8 cellular contexts compared by ENCODE assay signal in genomic region chr5:150625831-150626746, GRCh38. TPM values are rescaled to one million over a fixed set of nuclear protein-coding genes. Genes with fewer than 3 reads are reported as not detected.
DNase-seq lines count a peak whose midpoint lies in the region; ATAC-seq, FAIRE-seq and TF ChIP-seq lines count a peak whose summit lies in the region.

No MANE protein-coding gene starts in this region.

- H3K27me3 Mint-ChIP-seq in IgD-negative memory B cell, result no peaks in the 10 kb centered on the region
- H3K27me3 Mint-ChIP-seq in activated naive CD4-positive, alpha-beta T cell treated with anti-CD3 and anti-CD28 coated beads for 36 hours (ENCODE audit: low read depth), result peaks cover 4% of the 10 kb centered on the region

- peak overlapping the region; percentile 86 to 97 (median 94) for H3K4me3 Mint-ChIP-seq in IgD-negative memory B cell
- no peak overlapping the region for H3K4me3 Mint-ChIP-seq in activated naive CD4-positive, alpha-beta T cell treated with anti-CD3 and anti-CD28 coated beads for 36 hours

- TF ChIP-seq POLR2A in vagina (IDR thresholded peaks at IDR 0.05), result no peak

- no peaks in the 10 kb centered on the region for H3K27me3 ChIP-seq in BJ (ENCODE audit: control insufficient read depth, insufficient read depth, low read length)
- no peaks in the 10 kb centered on the region for H3K27me3 ChIP-seq in keratinocyte (ENCODE audit: control insufficient read depth, extremely low read depth, insufficient read depth, low read length)
- H3K27me3 ChIP-seq in vagina, result no peaks in the 10 kb centered on the region

- no peaks in the 10 kb centered on the region for H3K79me2 ChIP-seq in keratinocyte (ENCODE audit: control insufficient read depth, insufficient read depth, low read length)

- dilution Hi-C loops in keratinocyte (cut with MboI; ENCODE audit: extremely low pct_ligation_motif_present, low sequenced_read_pairs), result no loop called here

- no peak overlapping the region for H3K9ac ChIP-seq in keratinocyte (ENCODE audit: control insufficient read depth, extremely low read depth, insufficient read depth, low read length)

- peak overlapping the region; percentile 87 for H3K4me2 ChIP-seq in keratinocyte (ENCODE audit: control insufficient read depth, extremely low read depth, insufficient read depth, low read depth, low read length)

- TF ChIP-seq CTCF in BJ (IDR thresholded peaks at IDR 0.05; ENCODE audit: insufficient read depth, low read depth, low read length), result no peak
- TF ChIP-seq CTCF in keratinocyte (optimal IDR thresholded peaks at IDR 0.05 in 1 of 3, IDR thresholded peaks at IDR 0.05 in 1 of 3, conservative IDR thresholded peaks at IDR 0.05 in 1 of 3; ENCODE audit: extremely low read depth in 1 of 3, insufficient read depth in 2 of 3, low read length in 3 of 3), result no peak
- TF ChIP-seq CTCF in vagina (IDR thresholded peaks at IDR 0.05), result no peak

- CTCF ChIA-PET in BJ (lab: Yijun Ruan, JAX), result interaction anchor here (0.8 to 2.2 kb wide), 7 partner anchors 13 to 176 kb away, joined by 3 to 6 read pairs (median 3); partner anchors contain the start of genes MYOZ3 and SYNPO
- CTCF ChIA-PET in activated naive CD4-positive, alpha-beta T cell treated with anti-CD3 and anti-CD28 coated beads for 36 hours (lab: Charles Lee), result interaction anchor here (0.9 kb wide), 1 partner anchor 66 kb away, joined by 3 read pairs; no protein-coding TSS in a partner anchor

- POLR2A ChIA-PET in BJ (lab: Charles Lee), result no interaction called here

- H3K4me3 ChIP-seq in BJ (ENCODE audit: low read depth, low read length) (peak overlapping the region; percentile 74), keratinocyte (ENCODE audit: control insufficient read depth in 2 of 3, extremely low read depth in 1 of 3, insufficient read depth in 2 of 3, low read depth in 1 of 3, low read length in 3 of 3) (peak overlapping the region in 1 of 3 experiments; percentile 66), vagina (peak overlapping the region; percentile 66 to 82)

- FAIRE-seq in keratinocyte (lab: Jason Lieb, UNC), result no peak

- H3K9me3 Mint-ChIP-seq in IgD-negative memory B cell, result no peaks in the 10 kb centered on the region
- H3K9me3 Mint-ChIP-seq in activated naive CD4-positive, alpha-beta T cell treated with anti-CD3 and anti-CD28 coated beads for 36 hours, result no peaks in the 10 kb centered on the region

- H3K9me1 ChIP-seq in keratinocyte (ENCODE audit: control insufficient read depth, extremely low read depth, insufficient read depth, low read length), result no peaks in the 10 kb centered on the region

- no peak overlapping the region for H3K27ac ChIP-seq in keratinocyte (ENCODE audit: control insufficient read depth, insufficient read depth, low read length)
- peak overlapping the region; percentile 82 for H3K27ac ChIP-seq in vagina

- intact Hi-C loops in vagina (cut with DNase I), result no loop called here
- intact Hi-C loops in activated naive CD4-positive, alpha-beta T cell treated with anti-CD3 and anti-CD28 coated beads for 36 hours (cut with micrococcal nuclease), result no loop called here

- peaks cover 35 to 44% (median 40%) of the 10 kb centered on the region in 3 donors for H3K4me1 Mint-ChIP-seq in IgD-negative memory B cell
- H3K4me1 Mint-ChIP-seq in activated naive CD4-positive, alpha-beta T cell treated with anti-CD3 and anti-CD28 coated beads for 36 hours (ENCODE audit: low read depth), result peaks cover 26% of the 10 kb centered on the region

- no peaks in the 10 kb centered on the region for H3K36me3 Mint-ChIP-seq in IgD-negative memory B cell
- H3K36me3 Mint-ChIP-seq in activated naive CD4-positive, alpha-beta T cell treated with anti-CD3 and anti-CD28 coated beads for 36 hours (ENCODE audit: low read depth), result no peaks in the 10 kb centered on the region

- peak overlapping the region; percentile 73 to 94 (median 77) for H3K27ac Mint-ChIP-seq in IgD-negative memory B cell
- no peak overlapping the region for H3K27ac Mint-ChIP-seq in activated naive CD4-positive, alpha-beta T cell treated with anti-CD3 and anti-CD28 coated beads for 36 hours

- no peak for DNase-seq in BJ (ENCODE audit: low read depth)
- DNase-seq in keratinocyte (ENCODE audit: low read depth, low spot score), result no peak
- DNase-seq in vagina (ENCODE audit: extremely low spot score in 2 of 2), result no peak
- no peak for DNase-seq in D341Med (ENCODE audit: low spot score)
- DNase-seq in activated T-cell treated with anti-CD3 and anti-CD28 coated beads for 4 hours, result no peak
- no peak for DNase-seq in activated naive CD4-positive, alpha-beta T cell treated with anti-CD3 and anti-CD28 coated beads for 36 hours

- H3K4me1 ChIP-seq in keratinocyte (ENCODE audit: control insufficient read depth, extremely low read depth, insufficient read depth, low read length) (peaks cover 27% of the 10 kb centered on the region), vagina (peaks cover 60% of the 10 kb centered on the region)

- ATAC-seq in GM21515 (IDR thresholded peaks at IDR 0.05; ENCODE audit: unreplicated experiment), result peak; percentile 33

- H3K9me3 ChIP-seq in keratinocyte (ENCODE audit: control insufficient read depth, low read depth, low read length) (no peaks in the 10 kb centered on the region), vagina (no peaks in the 10 kb centered on the region)

- H3K36me3 ChIP-seq in BJ (ENCODE audit: control insufficient read depth, insufficient read depth, low read length), result no peaks in the 10 kb centered on the region
- no peaks in the 10 kb centered on the region for H3K36me3 ChIP-seq in keratinocyte (ENCODE audit: control insufficient read depth in 2 of 2, extremely low read depth in 1 of 2, insufficient read depth in 2 of 2, low read length in 2 of 2)
- H3K36me3 ChIP-seq in vagina, result no peaks in the 10 kb centered on the region

- H2AFZ ChIP-seq in keratinocyte (ENCODE audit: control insufficient read depth, low read length), result no peak overlapping the region

- H4K20me1 ChIP-seq in keratinocyte (ENCODE audit: control insufficient read depth, extremely low read depth, insufficient read depth, low read length), result no peaks in the 10 kb centered on the region

RNA-seq across cellular contexts. Expression of gene SYNPO, which starts 14.4 kb away (rescaled TPM):
- polyA plus RNA-seq in BJ (2011; rRNA removed), result 4.8 and 8.4 TPM in 2 replicates
- polyA minus RNA-seq in BJ (2011; rRNA and poly(A)+ RNA removed), result 15.2 and 21.4 TPM in 2 replicates
- 4.8 TPM for polyA plus RNA-seq in IgD-negative memory B cell
- polyA plus RNA-seq in keratinocyte, result 6.0 to 11.2 TPM (median 10.7 TPM) in 3 replicates
- 1.3 TPM for polyA plus RNA-seq in keratinocyte (2011; ENCODE audit: low read depth)
- 25.4 and 30.0 TPM in 2 replicates for polyA plus RNA-seq in keratinocyte (2011; cell fraction: cytosol; rRNA removed)
- polyA plus RNA-seq in keratinocyte (2011; cell fraction: nucleus; rRNA removed), result 33.8 and 34.5 TPM in 2 replicates
- polyA plus RNA-seq in keratinocyte (2012; ENCODE audit: low replicate concordance), result 6.1 and 27.4 TPM in 2 replicates
- polyA minus RNA-seq in keratinocyte, result 9.0 to 78.1 TPM (median 23.8 TPM) in 3 replicates
- polyA minus RNA-seq in keratinocyte (2011; cell fraction: cytosol; rRNA and poly(A)+ RNA removed), result 23.2 TPM
- 11.4 and 16.4 TPM in 2 replicates for polyA minus RNA-seq in keratinocyte (2011; cell fraction: nucleus; rRNA and poly(A)+ RNA removed)
- 16.7 TPM for total RNA-seq in vagina
- under 1 TPM; 0.14 to 0.17 TPM for total RNA-seq in activated naive CD4-positive, alpha-beta T cell treated with anti-CD3 and anti-CD28 coated beads for 36 hours

RNA-seq across cellular contexts. Expression of gene MYOZ3, which starts 35.0 kb away (rescaled TPM):
- polyA plus RNA-seq in BJ (2011; rRNA removed) (0.04 and 0.13 TPM in 2 replicates), IgD-negative memory B cell (not detected), keratinocyte (0.03 to 0.05 TPM in 2 of 3 replicates, not detected in the other)
- not detected in 2 replicates for polyA minus RNA-seq in BJ (2011; rRNA and poly(A)+ RNA removed)
- not detected for polyA plus RNA-seq in keratinocyte (2011; ENCODE audit: low read depth)
- 0.02 TPM in 1 of 2 replicates, not detected in the other for polyA plus RNA-seq in keratinocyte (2011; cell fraction: cytosol; rRNA removed)
- 0.06 and 0.21 TPM in 2 replicates for polyA plus RNA-seq in keratinocyte (2011; cell fraction: nucleus; rRNA removed)
- polyA plus RNA-seq in keratinocyte (2012; ENCODE audit: low replicate concordance), result 0.03 and 0.17 TPM in 2 replicates
- 0.26 TPM in 1 of 3 replicates, not detected in the others for polyA minus RNA-seq in keratinocyte
- not detected for polyA minus RNA-seq in keratinocyte (2011; cell fraction: cytosol; rRNA and poly(A)+ RNA removed)
- not detected in 2 replicates for polyA minus RNA-seq in keratinocyte (2011; cell fraction: nucleus; rRNA and poly(A)+ RNA removed)
- total RNA-seq in vagina, result not detected
- under 1 TPM; 0.17 to 0.49 TPM for total RNA-seq in activated naive CD4-positive, alpha-beta T cell treated with anti-CD3 and anti-CD28 coated beads for 36 hours
